31 cellular contexts compared by ENCODE assay signal in the genomic region with DNA sequence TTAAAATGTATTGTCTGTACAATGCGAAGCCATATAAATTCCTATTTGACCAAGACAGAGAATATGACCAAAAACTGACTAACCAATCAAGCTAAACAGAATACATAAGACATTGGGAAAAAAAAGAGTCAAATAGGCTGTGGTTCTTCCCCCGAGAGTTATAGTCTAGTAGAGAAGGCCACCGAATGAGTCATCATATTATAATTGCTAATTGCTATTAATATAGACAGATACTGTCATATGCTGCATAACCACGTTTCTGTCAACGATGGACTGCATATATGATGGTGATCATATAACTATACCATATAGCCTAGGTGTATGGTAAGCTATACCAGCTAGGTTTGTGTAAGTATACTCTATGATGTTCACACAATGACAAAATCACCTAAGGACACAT.
"Had no signal": no experiment of that assay in that cellular context is flagged by ENCODE, and none has a peak within 500 bp of the region (broad histone marks: within the 10 kb centered on the region; RNA-seq: fewer than 3 reads in every experiment).

No MANE protein-coding gene starts in this region.

- H3K9me3 ChIP-seq: left lung, lower lobe of right lung, pancreas, prostate gland, stomach, testis, thyroid gland, transverse colon, upper lobe of left lung, vagina had no signal

- H3K4me3 Mint-ChIP-seq: immature natural killer cell; naive thymus-derived CD8-positive, alpha-beta T cell; nephron; neural crest cell; stimulated activated naive B cell treated with anti-CD40 and anti-IgM and Interleukin-4, amounts not matched to agents 10 μg/mL and 1 μg/mL and 100 μg/mL, for 72 hours had no signal

- H3K36me3 ChIP-seq: left lung, lower lobe of right lung, pancreas, prostate gland, stomach, thyroid gland, transverse colon, upper lobe of left lung, vagina had no signal

- ATAC-seq: left colon; left lung; lower lobe of right lung; naive thymus-derived CD8-positive, alpha-beta T cell; pancreas; right cardiac atrium; sciatic nerve; stimulated activated naive CD8-positive, alpha-beta T cell treated with anti-CD3 and anti-CD28 coated beads, Interleukin-15, Interleukin-2, amounts not matched to agents 100 U/mL and 50 U/mL, for 24 hours had no signal

- H3K27ac Mint-ChIP-seq: immature natural killer cell; nephron; stimulated activated naive B cell treated with anti-CD40 and anti-IgM and Interleukin-4, amounts not matched to agents 10 μg/mL and 1 μg/mL and 100 μg/mL, for 72 hours had no signal

- H3K4me1 Mint-ChIP-seq: immature natural killer cell; stimulated activated naive B cell treated with anti-CD40 and anti-IgM and Interleukin-4, amounts not matched to agents 10 μg/mL and 1 μg/mL and 100 μg/mL, for 72 hours had no signal

- FAIRE-seq: islet of Langerhans, kidney, pancreas had no signal

- H3K27me3 ChIP-seq: left lung, pancreas, testis, thyroid gland, transverse colon, upper lobe of left lung, vagina had no signal

- H3K4me1 ChIP-seq: left lung, lower lobe of right lung, pancreas, prostate gland, stomach, testis, thyroid gland, transverse colon, upper lobe of left lung, vagina had no signal

- H3K4me3 ChIP-seq: left lung, lower lobe of right lung, pancreas, prostate gland, skin epidermis, stomach, testis, thyroid gland, transverse colon, upper lobe of left lung, vagina had no signal

- H3K36me3 Mint-ChIP-seq: immature natural killer cell; naive thymus-derived CD8-positive, alpha-beta T cell; stimulated activated naive B cell treated with anti-CD40 and anti-IgM and Interleukin-4, amounts not matched to agents 10 μg/mL and 1 μg/mL and 100 μg/mL, for 72 hours had no signal

- DNase-seq: immature natural killer cell; kidney; left colon; left lung; lower lobe of right lung; mammary epithelial cell; mesenchymal stem cell; naive thymus-derived CD8-positive, alpha-beta T cell; nucleus accumbens; pancreas; posterior cingulate gyrus; retina; right cardiac atrium; stimulated activated CD4-positive, alpha-beta T cell treated with anti-CD3 and anti-CD28 coated beads, Interleukin-12 subunit alpha, Interleukin-12 subunit beta, amount 100 ng/mL, for 4 hours; stimulated activated CD4-positive, alpha-beta T cell treated with anti-CD3 and anti-CD28 coated beads, Interleukin-15, amount 100 ng/mL, for 24 hours; stimulated activated CD4-positive, alpha-beta T cell treated with anti-CD3 and anti-CD28 coated beads, Interleukin-2, amount 100 ng/mL, for 24 hours; stimulated activated CD4-positive, alpha-beta T cell treated with anti-CD3 and anti-CD28 coated beads, Interleukin-4, amount 100 ng/mL, for 1 hour; stimulated activated naive B cell treated with anti-CD40 and anti-IgM and Interleukin-4, amounts not matched to agents 10 μg/mL and 1 μg/mL and 100 μg/mL, for 72 hours; stimulated activated naive CD8-positive, alpha-beta T cell treated with anti-CD3 and anti-CD28 coated beads, Interleukin-15, Interleukin-2, amounts not matched to agents 100 U/mL and 50 U/mL, for 24 hours; stomach; testis; thyroid gland; transverse colon; upper lobe of left lung had no signal

- H3K9me3 Mint-ChIP-seq: immature natural killer cell; naive thymus-derived CD8-positive, alpha-beta T cell; nephron; neural crest cell; stimulated activated naive B cell treated with anti-CD40 and anti-IgM and Interleukin-4, amounts not matched to agents 10 μg/mL and 1 μg/mL and 100 μg/mL, for 72 hours had no signal

- H3K27ac ChIP-seq: left lung, lower lobe of right lung, pancreas, prostate gland, skin epidermis, stomach, testis, thyroid gland, transverse colon, upper lobe of left lung, vagina had no signal
